Comparison of ENCODE assay signal across 11 cellular contexts in genomic region chr9:110316255-110316921, GRCh38. TPM values are rescaled to one million over a fixed set of nuclear protein-coding genes. Genes with fewer than 3 reads are reported as not detected.
A peak's percentile ranks its signal among the peaks of the same experiment; 100 is the strongest.
DNase-seq lines count a peak whose midpoint lies in the region; ATAC-seq and TF ChIP-seq lines count a peak whose summit lies in the region.
"Had no signal": no experiment of that assay in that cellular context is flagged by ENCODE, and none has a peak within 500 bp of the region (broad histone marks: within the 10 kb centered on the region; RNA-seq: fewer than 3 reads in every experiment).

No MANE protein-coding gene starts in this region.

- H3K36me3 Mint-ChIP-seq in activated CD4-positive, alpha-beta T cell treated with anti-CD3 and anti-CD28 coated beads, Interleukin-2, amount 10 ng/mL, durations not matched to agents 24 days and 14 days (ENCODE audit: low read depth): no peaks in the 10 kb centered on the region

- H4K91ac ChIP-seq in trophoblast cell (ENCODE audit: low read depth, low read length): no peak overlapping the region

- H3K4me1 ChIP-seq in OCI-LY3 (ENCODE audit: low read length) (peaks cover 34% of the 10 kb centered on the region), trophoblast cell (ENCODE audit: control insufficient read depth in 1 of 2, insufficient read depth in 2 of 2, low read length in 2 of 2) (no peaks in the 10 kb centered on the region)

- H3K9me3 Mint-ChIP-seq in activated CD4-positive, alpha-beta T cell treated with anti-CD3 and anti-CD28 coated beads, Interleukin-2, amount 10 ng/mL, durations not matched to agents 24 days and 14 days: no peaks in the 10 kb centered on the region

- peak overlapping the region; percentile 68 for H3K4me3 Mint-ChIP-seq in activated CD4-positive, alpha-beta T cell treated with anti-CD3 and anti-CD28 coated beads, Interleukin-2, amount 10 ng/mL, durations not matched to agents 24 days and 14 days

- ATAC-seq in HG02938 (IDR thresholded peaks at IDR 0.05; ENCODE audit: unreplicated experiment): peak; percentile 98

- no peak overlapping the region for H4K12ac ChIP-seq in trophoblast cell (ENCODE audit: low read depth, low read length)

- no peak overlapping the region for H3K27ac Mint-ChIP-seq in activated CD4-positive, alpha-beta T cell treated with anti-CD3 and anti-CD28 coated beads, Interleukin-2, amount 10 ng/mL, durations not matched to agents 24 days and 14 days

- H2BK12ac ChIP-seq in trophoblast cell (ENCODE audit: low read length): no peak overlapping the region

- H2AFZ ChIP-seq in OCI-LY3 (ENCODE audit: low read depth, low read length): peak overlapping the region; percentile 68
- H2AFZ ChIP-seq in trophoblast cell (ENCODE audit: insufficient read depth, low read length, poor library complexity): no peak overlapping the region

- H3K9ac ChIP-seq in OCI-LY3 (ENCODE audit: low read length) (peak overlapping the region; percentile 54), trophoblast cell (ENCODE audit: low read length) (no peak overlapping the region)

- no peak overlapping the region for H2AK5ac ChIP-seq in trophoblast cell (ENCODE audit: low read length)

- in situ Hi-C loops in G401 (cut with HindIII; ENCODE audit: low sequenced_read_pairs): no loop called here

- H3K27ac ChIP-seq in OCI-LY3 (ENCODE audit: low read length) (peak overlapping the region; percentile 81), trophoblast cell (ENCODE audit: low read depth, low read length) (no peak overlapping the region)
- H3K27ac ChIP-seq: epithelial cell of prostate had no signal

- H3K27me3 Mint-ChIP-seq in activated CD4-positive, alpha-beta T cell treated with anti-CD3 and anti-CD28 coated beads, Interleukin-2, amount 10 ng/mL, durations not matched to agents 24 days and 14 days: peaks cover 1% of the 10 kb centered on the region

- no peaks in the 10 kb centered on the region for H3K27me3 ChIP-seq in OCI-LY3 (ENCODE audit: low read depth, low read length)
- H3K27me3 ChIP-seq in trophoblast cell (ENCODE audit: insufficient read depth, low read length): no peaks in the 10 kb centered on the region

- H4K20me1 ChIP-seq in OCI-LY3 (ENCODE audit: insufficient read depth, low read length): no peaks in the 10 kb centered on the region

- H3K4me1 Mint-ChIP-seq in activated CD4-positive, alpha-beta T cell treated with anti-CD3 and anti-CD28 coated beads, Interleukin-2, amount 10 ng/mL, durations not matched to agents 24 days and 14 days: peaks cover 8% of the 10 kb centered on the region

- H3K14ac ChIP-seq in trophoblast cell (ENCODE audit: low read length): no peak overlapping the region

- H3K9me3 ChIP-seq in OCI-LY3 (ENCODE audit: insufficient read depth, low read length) (no peaks in the 10 kb centered on the region), trophoblast cell (ENCODE audit: insufficient read depth, low read depth, low read length) (no peaks in the 10 kb centered on the region)

- H3K4me3 ChIP-seq in OCI-LY3 (ENCODE audit: low read length): peak overlapping the region; percentile 74
- no peak overlapping the region for H3K4me3 ChIP-seq in trophoblast cell (ENCODE audit: low read depth, low read length)

- H3K79me1 ChIP-seq in trophoblast cell (ENCODE audit: low read length): no peaks in the 10 kb centered on the region

- H3K23ac ChIP-seq in trophoblast cell (ENCODE audit: low read length): no peak overlapping the region

- H4K8ac ChIP-seq in trophoblast cell (ENCODE audit: low read depth, low read length): no peak overlapping the region

- H3K79me2 ChIP-seq in OCI-LY3 (ENCODE audit: low read length) (no peaks in the 10 kb centered on the region), trophoblast cell (ENCODE audit: control insufficient read depth, insufficient read depth, low read length, poor library complexity) (no peaks in the 10 kb centered on the region)

- no peak for DNase-seq in activated CD4-positive, alpha-beta T cell treated with anti-CD3 and anti-CD28 coated beads, Interleukin-2, amount 10 ng/mL, durations not matched to agents 24 days and 14 days
- no peak for DNase-seq in activated CD4-positive, alpha-beta T cell treated with anti-CD3 and anti-CD28 coated beads for 1 hour
- peak; percentile 19 to 32 for DNase-seq in trophoblast cell
- DNase-seq in hepatic stellate cell (ENCODE audit: low spot score): no peak
- no peak for DNase-seq in NK-92 (lab: John Stamatoyannopoulos, UW; ENCODE audit: unreplicated experiment)
- DNase-seq in G401 (ENCODE audit: low spot score): no peak

- H2BK5ac ChIP-seq in trophoblast cell (ENCODE audit: low read depth, low read length, poor library complexity): no peak overlapping the region

- no CpG with 5 or more reads among the region's 4 CpGs for WGBS in trophoblast cell (ENCODE audit: extremely low coverage, insufficient coverage, insufficient read length)

- no peak overlapping the region for H3K18ac ChIP-seq in trophoblast cell (ENCODE audit: low read length)

- TF ChIP-seq CTCF in OCI-LY3 (IDR thresholded peaks at IDR 0.05; ENCODE audit: low read depth, low read length): no peak

- no peak overlapping the region for H2BK120ac ChIP-seq in trophoblast cell (ENCODE audit: insufficient read depth, low read length, poor library complexity)

- intact Hi-C loops in activated CD4-positive, alpha-beta T cell treated with anti-CD3 and anti-CD28 coated beads, Interleukin-2, amount 10 ng/mL, durations not matched to agents 24 days and 14 days (cut with micrococcal nuclease): no loop called here

- H3K4me2 ChIP-seq in OCI-LY3 (ENCODE audit: low read length) (peak overlapping the region; percentile 92), trophoblast cell (ENCODE audit: low read length) (no peak overlapping the region)

- H3K36me3 ChIP-seq in OCI-LY3 (replicated peaks; ENCODE audit: low read depth, low read length) (no peaks in the 10 kb centered on the region), trophoblast cell (ENCODE audit: control insufficient read depth in 1 of 2, insufficient read depth in 2 of 2, low read length in 2 of 2) (no peaks in the 10 kb centered on the region)

- no peak overlapping the region for H3K4ac ChIP-seq in trophoblast cell (ENCODE audit: low read depth, low read length)

RNA-seq across cellular contexts. Expression of gene TXNDC8, which starts 21.3 kb away (rescaled TPM):
- total RNA-seq in activated CD4-positive, alpha-beta T cell treated with anti-CD3 and anti-CD28 coated beads, Interleukin-2, amount 10 ng/mL, durations not matched to agents 24 days and 14 days: not detected in 2 replicates
- polyA plus RNA-seq in trophoblast cell (2013): not detected in 2 replicates
- total RNA-seq in G401 (2014; rRNA removed; shearing (Covaris generic)): not detected in 2 replicates
- total RNA-seq: NCI-H460 had no signal
- polyA plus RNA-seq: AG04450 had no signal

Comparison
In these comparisons a context has a peak if more than half of its experiments do, and no peak if none do; other contexts are left out.
1. DNase-seq: peak in trophoblast cell (2 of 2); none in activated CD4-positive, alpha-beta T cell treated with anti-CD3 and anti-CD28 coated beads, Interleukin-2, amount 10 ng/mL, durations not matched to agents 24 days and 14 days (single experiment), activated CD4-positive, alpha-beta T cell treated with anti-CD3 and anti-CD28 coated beads for 1 hour (single experiment), hepatic stellate cell (single experiment), NK-92 (single experiment) and G401 (single experiment).